In the genomic region with DNA sequence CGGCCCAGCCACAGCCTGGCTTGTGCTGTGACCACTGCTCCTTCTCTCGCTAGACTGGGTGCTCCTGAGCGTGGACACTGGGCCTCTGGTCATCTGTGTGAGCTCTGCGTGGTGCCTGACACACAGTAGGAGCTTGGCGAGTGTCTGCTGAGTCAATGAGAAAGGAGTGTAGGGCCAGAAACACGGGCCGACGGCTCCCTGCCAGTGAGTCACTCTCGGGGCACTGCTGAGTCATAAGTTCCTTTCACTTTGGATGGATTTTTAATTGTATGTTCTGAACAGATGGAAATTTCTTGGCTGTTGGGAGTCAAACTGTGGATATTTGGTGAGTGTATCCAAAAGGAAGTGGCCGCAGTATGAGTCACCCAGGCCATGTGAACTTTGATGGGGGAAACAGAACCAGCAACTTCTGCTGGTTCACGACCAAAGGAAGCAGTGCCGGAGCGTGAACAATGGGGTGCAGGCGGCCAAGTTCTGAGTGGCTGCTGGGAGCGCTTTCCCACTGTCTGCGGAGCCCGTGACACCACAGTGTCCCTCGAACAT, we compare ENCODE assay signal across 1 cellular context.
TF ChIP-seq lines count a peak whose summit lies in the region.

No MANE protein-coding gene starts in this region.

TF ChIP-seq in K562, 482 proteins besides CTCF, POLR2A, EP300 and RAD21 (continued from another document and continues in another):
- peak; percentile 37; the same call in 1 of the 2 replicates for TF ChIP-seq SOX6 (IDR thresholded peaks at IDR 0.05)
- TF ChIP-seq SRSF7 (optimal IDR thresholded peaks at IDR 0.05; ENCODE audit: low read depth, low read length), result no peak
- TF ChIP-seq, protein P1, sequence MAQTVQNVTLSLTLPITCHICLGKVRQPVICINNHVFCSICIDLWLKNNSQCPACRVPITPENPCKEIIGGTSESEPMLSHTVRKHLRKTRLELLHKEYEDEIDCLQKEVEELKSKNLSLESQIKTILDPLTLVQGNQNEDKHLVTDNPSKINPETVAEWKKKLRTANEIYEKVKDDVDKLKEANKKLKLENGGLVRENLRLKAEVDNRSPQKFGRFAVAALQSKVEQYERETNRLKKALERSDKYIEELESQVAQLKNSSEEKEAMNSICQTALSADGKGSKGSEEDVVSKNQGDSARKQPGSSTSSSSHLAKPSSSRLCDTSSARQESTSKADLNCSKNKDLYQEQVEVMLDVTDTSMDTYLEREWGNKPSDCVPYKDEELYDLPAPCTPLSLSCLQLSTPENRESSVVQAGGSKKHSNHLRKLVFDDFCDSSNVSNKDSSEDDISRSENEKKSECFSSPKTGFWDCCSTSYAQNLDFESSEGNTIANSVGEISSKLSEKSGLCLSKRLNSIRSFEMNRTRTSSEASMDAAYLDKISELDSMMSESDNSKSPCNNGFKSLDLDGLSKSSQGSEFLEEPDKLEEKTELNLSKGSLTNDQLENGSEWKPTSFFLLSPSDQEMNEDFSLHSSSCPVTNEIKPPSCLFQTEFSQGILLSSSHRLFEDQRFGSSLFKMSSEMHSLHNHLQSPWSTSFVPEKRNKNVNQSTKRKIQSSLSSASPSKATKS (CRISPR knock-in tag; IDR thresholded peaks at IDR 0.05), result no peak
- peak; percentile 57 for TF ChIP-seq GABPA (tag; conservative IDR thresholded peaks at IDR 0.05; ENCODE audit: low read depth)
- no peak for TF ChIP-seq ZBTB8A (IDR thresholded peaks at IDR 0.05; ENCODE audit: partially characterized antibody)
- no peak for TF ChIP-seq NR2C1 (IDR thresholded peaks at IDR 0.05)
- TF ChIP-seq NR2C1 (tag; IDR thresholded peaks at IDR 0.05), result peak; percentile 79
- TF ChIP-seq ZNF707 (CRISPR knock-in tag; conservative IDR thresholded peaks at IDR 0.05), result no peak
- TF ChIP-seq HDAC2 (IDR thresholded peaks at IDR 0.05), result peak; percentile 63; the same call in 1 of the 2 replicates
- TF ChIP-seq NFE2 (IDR thresholded peaks at IDR 0.05; ENCODE audit: low read depth), result peak; percentile 87
- peak; percentile 32; the same call in 1 of the 2 replicates for TF ChIP-seq MTA2 (IDR thresholded peaks at IDR 0.05; ENCODE audit: low read depth)
- TF ChIP-seq ARID1B (IDR thresholded peaks at IDR 0.05), result peak; percentile 89
- TF ChIP-seq, protein P2, sequence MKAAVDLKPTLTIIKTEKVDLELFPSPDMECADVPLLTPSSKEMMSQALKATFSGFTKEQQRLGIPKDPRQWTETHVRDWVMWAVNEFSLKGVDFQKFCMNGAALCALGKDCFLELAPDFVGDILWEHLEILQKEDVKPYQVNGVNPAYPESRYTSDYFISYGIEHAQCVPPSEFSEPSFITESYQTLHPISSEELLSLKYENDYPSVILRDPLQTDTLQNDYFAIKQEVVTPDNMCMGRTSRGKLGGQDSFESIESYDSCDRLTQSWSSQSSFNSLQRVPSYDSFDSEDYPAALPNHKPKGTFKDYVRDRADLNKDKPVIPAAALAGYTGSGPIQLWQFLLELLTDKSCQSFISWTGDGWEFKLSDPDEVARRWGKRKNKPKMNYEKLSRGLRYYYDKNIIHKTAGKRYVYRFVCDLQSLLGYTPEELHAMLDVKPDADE (conservative IDR thresholded peaks at IDR 0.05; ENCODE audit: control insufficient read depth, low read depth, low read length), result no peak
- TF ChIP-seq ZNF24 (IDR thresholded peaks at IDR 0.05), result no peak
- peak; percentile 33; the same call in 1 of the 2 replicates for TF ChIP-seq CBFA2T2 (conservative IDR thresholded peaks at IDR 0.05)
- peak; percentile 77 for TF ChIP-seq JUNB (CRISPR knock-in tag; conservative IDR thresholded peaks at IDR 0.05)
- TF ChIP-seq ETV1 (tag; conservative IDR thresholded peaks at IDR 0.05; ENCODE audit: low read depth), result 0 out of 2 replicates have a peak, but pooled peaks have one; percentile 26
- TF ChIP-seq, protein P3, sequence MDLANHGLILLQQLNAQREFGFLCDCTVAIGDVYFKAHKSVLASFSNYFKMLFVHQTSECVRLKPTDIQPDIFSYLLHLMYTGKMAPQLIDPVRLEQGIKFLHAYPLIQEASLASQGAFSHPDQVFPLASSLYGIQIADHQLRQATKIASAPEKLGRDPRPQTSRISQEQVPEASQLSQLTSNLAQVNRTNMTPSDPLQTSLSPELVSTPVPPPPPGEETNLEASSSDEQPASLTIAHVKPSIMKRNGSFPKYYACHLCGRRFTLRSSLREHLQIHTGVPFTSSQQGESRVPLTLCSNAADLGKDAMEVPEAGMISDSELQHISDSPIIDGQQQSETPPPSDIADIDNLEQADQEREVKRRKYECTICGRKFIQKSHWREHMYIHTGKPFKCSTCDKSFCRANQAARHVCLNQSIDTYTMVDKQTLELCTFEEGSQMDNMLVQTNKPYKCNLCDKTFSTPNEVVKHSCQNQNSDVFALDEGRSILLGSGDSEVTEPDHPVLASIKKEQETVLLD (IDR thresholded peaks at IDR 0.05), result peak; percentile 54; the same call in 1 of the 2 replicates
- no peak for TF ChIP-seq ZNF134 (CRISPR knock-in tag; conservative IDR thresholded peaks at IDR 0.05)
- TF ChIP-seq, protein P4, sequence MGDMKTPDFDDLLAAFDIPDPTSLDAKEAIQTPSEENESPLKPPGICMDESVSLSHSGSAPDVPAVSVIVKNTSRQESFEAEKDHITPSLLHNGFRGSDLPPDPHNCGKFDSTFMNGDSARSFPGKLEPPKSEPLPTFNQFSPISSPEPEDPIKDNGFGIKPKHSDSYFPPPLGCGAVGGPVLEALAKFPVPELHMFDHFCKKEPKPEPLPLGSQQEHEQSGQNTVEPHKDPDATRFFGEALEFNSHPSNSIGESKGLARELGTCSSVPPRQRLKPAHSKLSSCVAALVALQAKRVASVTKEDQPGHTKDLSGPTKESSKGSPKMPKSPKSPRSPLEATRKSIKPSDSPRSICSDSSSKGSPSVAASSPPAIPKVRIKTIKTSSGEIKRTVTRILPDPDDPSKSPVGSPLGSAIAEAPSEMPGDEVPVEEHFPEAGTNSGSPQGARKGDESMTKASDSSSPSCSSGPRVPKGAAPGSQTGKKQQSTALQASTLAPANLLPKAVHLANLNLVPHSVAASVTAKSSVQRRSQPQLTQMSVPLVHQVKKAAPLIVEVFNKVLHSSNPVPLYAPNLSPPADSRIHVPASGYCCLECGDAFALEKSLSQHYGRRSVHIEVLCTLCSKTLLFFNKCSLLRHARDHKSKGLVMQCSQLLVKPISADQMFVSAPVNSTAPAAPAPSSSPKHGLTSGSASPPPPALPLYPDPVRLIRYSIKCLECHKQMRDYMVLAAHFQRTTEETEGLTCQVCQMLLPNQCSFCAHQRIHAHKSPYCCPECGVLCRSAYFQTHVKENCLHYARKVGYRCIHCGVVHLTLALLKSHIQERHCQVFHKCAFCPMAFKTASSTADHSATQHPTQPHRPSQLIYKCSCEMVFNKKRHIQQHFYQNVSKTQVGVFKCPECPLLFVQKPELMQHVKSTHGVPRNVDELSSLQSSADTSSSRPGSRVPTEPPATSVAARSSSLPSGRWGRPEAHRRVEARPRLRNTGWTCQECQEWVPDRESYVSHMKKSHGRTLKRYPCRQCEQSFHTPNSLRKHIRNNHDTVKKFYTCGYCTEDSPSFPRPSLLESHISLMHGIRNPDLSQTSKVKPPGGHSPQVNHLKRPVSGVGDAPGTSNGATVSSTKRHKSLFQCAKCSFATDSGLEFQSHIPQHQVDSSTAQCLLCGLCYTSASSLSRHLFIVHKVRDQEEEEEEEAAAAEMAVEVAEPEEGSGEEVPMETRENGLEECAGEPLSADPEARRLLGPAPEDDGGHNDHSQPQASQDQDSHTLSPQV (IDR thresholded peaks at IDR 0.05), result peak; percentile 95
- TF ChIP-seq, protein P5, sequence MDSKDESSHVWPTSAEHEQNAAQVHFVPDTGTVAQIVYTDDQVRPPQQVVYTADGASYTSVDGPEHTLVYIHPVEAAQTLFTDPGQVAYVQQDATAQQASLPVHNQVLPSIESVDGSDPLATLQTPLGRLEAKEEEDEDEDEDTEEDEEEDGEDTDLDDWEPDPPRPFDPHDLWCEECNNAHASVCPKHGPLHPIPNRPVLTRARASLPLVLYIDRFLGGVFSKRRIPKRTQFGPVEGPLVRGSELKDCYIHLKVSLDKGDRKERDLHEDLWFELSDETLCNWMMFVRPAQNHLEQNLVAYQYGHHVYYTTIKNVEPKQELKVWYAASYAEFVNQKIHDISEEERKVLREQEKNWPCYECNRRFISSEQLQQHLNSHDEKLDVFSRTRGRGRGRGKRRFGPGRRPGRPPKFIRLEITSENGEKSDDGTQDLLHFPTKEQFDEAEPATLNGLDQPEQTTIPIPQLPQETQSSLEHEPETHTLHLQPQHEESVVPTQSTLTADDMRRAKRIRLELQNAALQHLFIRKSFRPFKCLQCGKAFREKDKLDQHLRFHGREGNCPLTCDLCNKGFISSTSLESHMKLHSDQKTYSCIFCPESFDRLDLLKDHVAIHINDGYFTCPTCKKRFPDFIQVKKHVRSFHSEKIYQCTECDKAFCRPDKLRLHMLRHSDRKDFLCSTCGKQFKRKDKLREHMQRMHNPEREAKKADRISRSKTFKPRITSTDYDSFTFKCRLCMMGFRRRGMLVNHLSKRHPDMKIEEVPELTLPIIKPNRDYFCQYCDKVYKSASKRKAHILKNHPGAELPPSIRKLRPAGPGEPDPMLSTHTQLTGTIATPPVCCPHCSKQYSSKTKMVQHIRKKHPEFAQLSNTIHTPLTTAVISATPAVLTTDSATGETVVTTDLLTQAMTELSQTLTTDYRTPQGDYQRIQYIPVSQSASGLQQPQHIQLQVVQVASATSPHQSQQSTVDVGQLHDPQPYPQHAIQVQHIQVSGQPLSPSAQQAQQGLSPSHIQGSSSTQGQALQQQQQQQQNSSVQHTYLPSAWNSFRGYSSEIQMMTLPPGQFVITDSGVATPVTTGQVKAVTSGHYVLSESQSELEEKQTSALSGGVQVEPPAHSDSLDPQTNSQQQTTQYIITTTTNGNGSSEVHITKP (IDR thresholded peaks at IDR 0.05; ENCODE audit: partially characterized antibody), result no peak
- no peak for TF ChIP-seq CCNT2 (IDR thresholded peaks at IDR 0.05; ENCODE audit: borderline replicate concordance, extremely low read depth, insufficient read length, low read depth, low read length)
- TF ChIP-seq TEAD2 (tag; IDR thresholded peaks at IDR 0.05), result no peak
- TF ChIP-seq ZBTB17 (CRISPR knock-in tag; IDR thresholded peaks at IDR 0.05), result 0 out of 2 replicates have a peak, but pooled peaks have one; percentile 35
- TF ChIP-seq, protein P6, sequence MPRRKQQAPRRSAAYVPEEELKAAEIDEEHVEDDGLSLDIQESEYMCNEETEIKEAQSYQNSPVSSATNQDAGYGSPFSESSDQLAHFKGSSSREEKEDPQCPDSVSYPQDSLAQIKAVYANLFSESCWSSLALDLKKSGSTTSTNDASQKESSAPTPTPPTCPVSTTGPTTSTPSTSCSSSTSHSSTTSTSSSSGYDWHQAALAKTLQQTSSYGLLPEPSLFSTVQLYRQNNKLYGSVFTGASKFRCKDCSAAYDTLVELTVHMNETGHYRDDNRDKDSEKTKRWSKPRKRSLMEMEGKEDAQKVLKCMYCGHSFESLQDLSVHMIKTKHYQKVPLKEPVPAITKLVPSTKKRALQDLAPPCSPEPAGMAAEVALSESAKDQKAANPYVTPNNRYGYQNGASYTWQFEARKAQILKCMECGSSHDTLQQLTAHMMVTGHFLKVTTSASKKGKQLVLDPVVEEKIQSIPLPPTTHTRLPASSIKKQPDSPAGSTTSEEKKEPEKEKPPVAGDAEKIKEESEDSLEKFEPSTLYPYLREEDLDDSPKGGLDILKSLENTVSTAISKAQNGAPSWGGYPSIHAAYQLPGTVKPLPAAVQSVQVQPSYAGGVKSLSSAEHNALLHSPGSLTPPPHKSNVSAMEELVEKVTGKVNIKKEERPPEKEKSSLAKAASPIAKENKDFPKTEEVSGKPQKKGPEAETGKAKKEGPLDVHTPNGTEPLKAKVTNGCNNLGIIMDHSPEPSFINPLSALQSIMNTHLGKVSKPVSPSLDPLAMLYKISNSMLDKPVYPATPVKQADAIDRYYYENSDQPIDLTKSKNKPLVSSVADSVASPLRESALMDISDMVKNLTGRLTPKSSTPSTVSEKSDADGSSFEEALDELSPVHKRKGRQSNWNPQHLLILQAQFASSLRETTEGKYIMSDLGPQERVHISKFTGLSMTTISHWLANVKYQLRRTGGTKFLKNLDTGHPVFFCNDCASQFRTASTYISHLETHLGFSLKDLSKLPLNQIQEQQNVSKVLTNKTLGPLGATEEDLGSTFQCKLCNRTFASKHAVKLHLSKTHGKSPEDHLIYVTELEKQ (CRISPR knock-in tag; IDR thresholded peaks at IDR 0.05), result no peak
- TF ChIP-seq TRIM24 (IDR thresholded peaks at IDR 0.05), result peak; percentile 37 to 64; a peak in 3 of 4 replicates
- TF ChIP-seq ZFX (CRISPR knock-in tag; IDR thresholded peaks at IDR 0.05), result peak; percentile 60
- no peak for TF ChIP-seq ZNF76 (CRISPR knock-in tag; IDR thresholded peaks at IDR 0.05; ENCODE audit: borderline replicate concordance)
- TF ChIP-seq ZNF785 (CRISPR knock-in tag; IDR thresholded peaks at IDR 0.05), result no peak
- TF ChIP-seq DMBX1 (CRISPR knock-in tag; IDR thresholded peaks at IDR 0.05; ENCODE audit: borderline replicate concordance), result peak; percentile 61; the same call in 1 of the 2 replicates
- TF ChIP-seq SAFB (IDR thresholded peaks at IDR 0.05; ENCODE audit: borderline replicate concordance, low read depth, low read length), result 0 out of 2 replicates have a peak, but pooled peaks have one; percentile 28
- TF ChIP-seq SREBF2 (CRISPR knock-in tag; IDR thresholded peaks at IDR 0.05), result no peak
- TF ChIP-seq MAFG (tag; conservative IDR thresholded peaks at IDR 0.05), result peak; percentile 88
- TF ChIP-seq HDGF (IDR thresholded peaks at IDR 0.05), result no peak
- TF ChIP-seq ZNF224 (CRISPR knock-in tag; IDR thresholded peaks at IDR 0.05), result no peak
- 0 out of 2 replicates have a peak, but pooled peaks have one; percentile 5 for TF ChIP-seq CREM (IDR thresholded peaks at IDR 0.05; ENCODE audit: low read depth)
- TF ChIP-seq PTTG1 (tag; IDR thresholded peaks at IDR 0.05; ENCODE audit: low read depth), result no peak
- TF ChIP-seq, protein P7, sequence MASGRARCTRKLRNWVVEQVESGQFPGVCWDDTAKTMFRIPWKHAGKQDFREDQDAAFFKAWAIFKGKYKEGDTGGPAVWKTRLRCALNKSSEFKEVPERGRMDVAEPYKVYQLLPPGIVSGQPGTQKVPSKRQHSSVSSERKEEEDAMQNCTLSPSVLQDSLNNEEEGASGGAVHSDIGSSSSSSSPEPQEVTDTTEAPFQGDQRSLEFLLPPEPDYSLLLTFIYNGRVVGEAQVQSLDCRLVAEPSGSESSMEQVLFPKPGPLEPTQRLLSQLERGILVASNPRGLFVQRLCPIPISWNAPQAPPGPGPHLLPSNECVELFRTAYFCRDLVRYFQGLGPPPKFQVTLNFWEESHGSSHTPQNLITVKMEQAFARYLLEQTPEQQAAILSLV (tag; IDR thresholded peaks at IDR 0.05), result no peak; the same call in none of the 2 replicates
- TF ChIP-seq SRF (CRISPR knock-in tag; IDR thresholded peaks at IDR 0.05), result 0 out of 4 replicates have a peak, but pooled peaks of 1 of the 2 experiments have one; percentile 6
- TF ChIP-seq RBM15 (IDR thresholded peaks at IDR 0.05; ENCODE audit: insufficient read depth, low read length), result no peak
- peak; percentile 50 for TF ChIP-seq MTA1 (IDR thresholded peaks at IDR 0.05; ENCODE audit: borderline replicate concordance)
- TF ChIP-seq ZZZ3 (IDR thresholded peaks at IDR 0.05), result no peak
- peak; percentile 46; the same call in 1 of the 2 replicates for TF ChIP-seq ZNF766 (CRISPR knock-in tag; conservative IDR thresholded peaks at IDR 0.05)
- peak; percentile 50; the same call in 1 of the 2 replicates for TF ChIP-seq SPI1 (IDR thresholded peaks at IDR 0.05; ENCODE audit: borderline replicate concordance, low read depth, low read length)
- TF ChIP-seq HSF4 (CRISPR knock-in tag; IDR thresholded peaks at IDR 0.05; ENCODE audit: borderline replicate concordance), result 0 out of 2 replicates have a peak, but pooled peaks have one; percentile 56
- peak; percentile 45 for TF ChIP-seq ZNF699 (CRISPR knock-in tag; IDR thresholded peaks at IDR 0.05; ENCODE audit: insufficient replicate concordance)
- TF ChIP-seq MAFK (IDR thresholded peaks at IDR 0.05; ENCODE audit: low read length), result peak; percentile 83
- TF ChIP-seq NONO (IDR thresholded peaks at IDR 0.05; ENCODE audit: low read depth in 2 of 2, low read length in 1 of 2), result no peak
- TF ChIP-seq KHSRP (IDR thresholded peaks at IDR 0.05), result no peak
